Comparison of ENCODE assay signal across 8 cellular contexts in the genomic region with DNA sequence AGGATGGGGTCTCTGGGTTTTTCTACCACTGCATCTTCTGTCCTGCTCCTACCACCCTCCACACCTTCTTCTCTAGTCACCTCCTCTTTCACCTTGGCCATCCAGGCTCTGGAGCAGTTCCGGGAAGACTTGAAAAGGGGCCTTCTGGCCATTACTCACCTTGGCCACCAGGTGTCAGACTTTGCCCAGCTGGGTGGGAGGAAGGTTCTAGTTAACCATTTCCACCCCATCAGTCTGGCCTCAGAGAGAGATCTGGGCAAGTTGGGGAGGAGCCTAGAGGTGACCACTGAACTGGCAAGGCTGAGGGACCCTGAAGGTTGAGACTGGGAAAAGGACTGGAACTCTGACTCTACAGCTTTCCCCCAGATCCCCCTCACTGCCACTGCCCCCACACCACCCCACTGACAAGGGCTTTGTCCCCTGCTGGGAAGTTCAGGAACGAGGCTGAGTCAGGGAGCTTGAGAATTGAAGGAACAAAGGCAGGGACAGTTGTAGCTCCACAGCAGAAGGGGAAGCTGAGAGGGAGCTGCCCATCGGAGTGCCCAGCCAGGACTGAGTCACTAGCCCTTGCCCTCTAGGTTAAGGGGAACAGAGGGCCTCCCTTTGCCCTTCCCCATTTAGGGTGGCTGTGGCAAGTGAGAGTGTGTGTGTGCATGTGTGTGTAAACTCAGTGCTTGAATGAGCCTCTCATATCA. TPM values are rescaled to one million over a fixed set of nuclear protein-coding genes. Genes with fewer than 3 reads are reported as not detected.
DNase-seq lines count a peak whose midpoint lies in the region; ATAC-seq, FAIRE-seq and TF ChIP-seq lines count a peak whose summit lies in the region.

No MANE protein-coding gene starts in this region.

- H3K4me3 Mint-ChIP-seq in neural crest cell: peak overlapping the region; percentile 47

- peak overlapping the region; percentile 35 for H3K27ac Mint-ChIP-seq in neural crest cell (ENCODE audit: unreplicated experiment)

- H3K36me3 Mint-ChIP-seq in neural crest cell (ENCODE audit: low read depth): no peaks in the 10 kb centered on the region

- in situ Hi-C loops in IMR-90 (cut with MboI; ENCODE audit: low sequenced_read_pairs): no loop called here

- peaks cover 11 to 45% of the 10 kb centered on the region in 2 experiments; a peak in 3 of 4 replicates for H3K79me1 ChIP-seq in IMR-90 (ENCODE audit: low read depth in 1 of 2, low read length in 2 of 2)

- no peaks in the 10 kb centered on the region for H3K27me3 Mint-ChIP-seq in neural crest cell (ENCODE audit: low read depth)

- peaks cover 17% of the 10 kb centered on the region for H3K9me1 ChIP-seq in IMR-90 (ENCODE audit: insufficient read depth, low read length)

- CTCF ChIA-PET in IMR-90 (lab: Yijun Ruan, JAX): interaction anchor here (0.5 to 10.1 kb wide), 6 partner anchors 9 to 912 kb away, joined by 3 to 128 read pairs (median 7); no protein-coding TSS in a partner anchor

- H3K27ac ChIP-seq in IMR-90 (ENCODE audit: insufficient read depth, low read length): peak overlapping the region; percentile 87
- H3K27ac ChIP-seq in Peyer's patch: peak overlapping the region; percentile 98 to 100 (median 99)
- H3K27ac ChIP-seq in tibial artery: peak overlapping the region; percentile 96 to 97

- H3K9me3 ChIP-seq in IMR-90 (ENCODE audit: control insufficient read depth, insufficient read depth, low read length) (no peaks in the 10 kb centered on the region), Peyer's patch (no peaks in the 10 kb centered on the region), tibial artery (no peaks in the 10 kb centered on the region)

- peak overlapping the region; percentile 40 for H3K9ac ChIP-seq in IMR-90 (ENCODE audit: low read depth, low read length)

- H3K56ac ChIP-seq in IMR-90 (ENCODE audit: extremely low read depth, insufficient read depth, low read length): no peak overlapping the region

- POLR2A ChIA-PET in IMR-90 (lab: Charles Lee; ENCODE audit: unreplicated experiment): no interaction called here

- H3K27me3 ChIP-seq in IMR-90 (ENCODE audit: control insufficient read depth, insufficient read depth, low read length) (no peaks in the 10 kb centered on the region), Peyer's patch (no peaks in the 10 kb centered on the region), tibial artery (no peaks in the 10 kb centered on the region)

- peak overlapping the region; percentile 79 for H4K91ac ChIP-seq in IMR-90 (ENCODE audit: insufficient read depth, low read depth, low read length)

- DNase-seq in D721Med (ENCODE audit: insufficient read length, low spot score) (peak; percentile 87), IMR-90 (peak; percentile 80), Peyer's patch (peak; percentile 53 to 85 (median 73)), fibroblast of pulmonary artery (ENCODE audit: low read depth) (peak; percentile 85), neural crest cell (ENCODE audit: low read depth, low spot score) (peak; percentile 69), tibial artery (peak; percentile 58 to 79)
- peak; percentile 40 to 53 for DNase-seq in activated T-helper 1 cell treated with anti-CD3 and anti-CD28 coated beads, Interleukin-2, amount 50 U/mL, for 16 hours (ENCODE audit: low read depth in 1 of 2, low spot score in 1 of 2)

- H3K4me1 ChIP-seq in IMR-90 (ENCODE audit: control insufficient read depth, insufficient read depth, low read length) (peaks cover 37% of the 10 kb centered on the region), Peyer's patch (peaks cover 9 to 44% (median 41%) of the 10 kb centered on the region in 4 donors), tibial artery (peaks cover 8 to 53% (median 40%) of the 10 kb centered on the region in 4 donors)

- H3K4me1 Mint-ChIP-seq in neural crest cell: peaks cover 30% of the 10 kb centered on the region

- peak overlapping the region; percentile 80 for H2AK9ac ChIP-seq in IMR-90 (replicated peaks; ENCODE audit: low read depth, low read length, poor library complexity)

- H4K20me1 ChIP-seq in IMR-90 (ENCODE audit: insufficient read depth, low read length): peaks cover 3% of the 10 kb centered on the region; the same call in 1 of the 2 replicates

- FAIRE-seq in D721Med (lab: Jason Lieb, UNC): no peak

- H3K9me3 Mint-ChIP-seq in neural crest cell: no peaks in the 10 kb centered on the region

- ATAC-seq in IMR-90 (ENCODE audit: low read depth) (peak; percentile 16; the same call in 1 of the 2 replicates), HG02870 (IDR thresholded peaks at IDR 0.05; ENCODE audit: unreplicated experiment) (no peak)

- dilution Hi-C loops in IMR-90 (cut with HindIII; ENCODE audit: low sequenced_read_pairs, unreplicated experiment): no loop called here

- H2BK120ac ChIP-seq in IMR-90 (ENCODE audit: low read depth, low read length): peak overlapping the region; percentile 69

- peak overlapping the region; percentile 75 for H2AFZ ChIP-seq in IMR-90 (replicated peaks; ENCODE audit: low read length, poor library complexity)

- BruUV-seq in IMR-90 (replicated peaks; lab: Mats Ljungman, UMichigan): no TSS peak

- H2BK15ac ChIP-seq in IMR-90 (ENCODE audit: low read depth, low read length): peak overlapping the region; percentile 81; the same call in 1 of the 3 replicates

- H4K8ac ChIP-seq in IMR-90 (ENCODE audit: low read depth in 2 of 2, low read length in 2 of 2): peak overlapping the region; percentile 62 to 84

- 0 out of 2 replicates have a peak, but pooled peaks have one; percentile 57 for TF ChIP-seq POLR2A in IMR-90 (IDR thresholded peaks at IDR 0.05; ENCODE audit: low read depth, low read length)
- TF ChIP-seq POLR2A in Peyer's patch (IDR thresholded peaks at IDR 0.05): peak; percentile 53 to 89

- H3K18ac ChIP-seq in IMR-90 (ENCODE audit: low read depth, low read length): peak overlapping the region; percentile 72

- peak overlapping the region; percentile 84 for H3K4ac ChIP-seq in IMR-90 (ENCODE audit: low read depth, low read length)

- peak overlapping the region; percentile 83 for H3K14ac ChIP-seq in IMR-90 (replicated peaks; ENCODE audit: low read depth, low read length)

- peak overlapping the region; percentile 81 for H2BK20ac ChIP-seq in IMR-90 (ENCODE audit: low read depth, low read length)

- H3K36me3 ChIP-seq in IMR-90 (ENCODE audit: control insufficient read depth, insufficient read depth, low read length) (no peaks in the 10 kb centered on the region), Peyer's patch (no peaks in the 10 kb centered on the region), tibial artery (no peaks in the 10 kb centered on the region)

- H3K23ac ChIP-seq in IMR-90 (ENCODE audit: low read depth, low read length): peak overlapping the region; percentile 80

- WGBS in IMR-90 (ENCODE audit: extremely low coverage in 2 of 2, insufficient read length in 1 of 2), 2 experiments: no CpG with 5 or more reads among the region's 3 CpGs

- H3K4me2 ChIP-seq in IMR-90 (ENCODE audit: low read depth, low read length): 0 out of 2 replicates have a peak overlapping the region, but pooled peaks have one; percentile 9

- peak overlapping the region; percentile 74 for H2BK5ac ChIP-seq in IMR-90 (ENCODE audit: low read depth, low read length, poor library complexity, severe bottlenecking)

- H3K4me3 ChIP-seq in IMR-90 (ENCODE audit: insufficient read depth, low read depth, low read length) (no peak overlapping the region), Peyer's patch (peak overlapping the region in 2 of 4 donors; percentile 33 to 39), fibroblast of pulmonary artery (replicated peaks; ENCODE audit: low read depth, low read length) (no peak overlapping the region), tibial artery (no peak overlapping the region)

- intact Hi-C loops in IMR-90 (cut with micrococcal nuclease): loop anchor here (1.0 to 2.0 kb wide), 2 partner anchors 14 to 25 kb away; no protein-coding TSS in a partner anchor
- intact Hi-C loops in tibial artery (cut with DNase I; ENCODE audit: low total_unique reads): no loop called here

- peak overlapping the region; percentile 99 for H2AK5ac ChIP-seq in IMR-90 (ENCODE audit: low read depth, low read length)

- H4K5ac ChIP-seq in IMR-90 (ENCODE audit: low read depth, low read length): peak overlapping the region; percentile 27

- peak; percentile 93 for TF ChIP-seq RAD21 in IMR-90 (IDR thresholded peaks at IDR 0.05; ENCODE audit: low read length)

- peak; percentile 93 for TF ChIP-seq CTCF in D721Med (IDR thresholded peaks at IDR 0.05; ENCODE audit: insufficient read depth, missing control alignments)
- peak; percentile 97 for TF ChIP-seq CTCF in IMR-90 (conservative IDR thresholded peaks at IDR 0.05; ENCODE audit: low read depth, low read length)
- peak; percentile 95 to 98 (median 96) for TF ChIP-seq CTCF in Peyer's patch (IDR thresholded peaks at IDR 0.05)
- TF ChIP-seq CTCF in fibroblast of pulmonary artery (IDR thresholded peaks at IDR 0.05; ENCODE audit: low read length, missing control alignments): peak; percentile 99
- peak; percentile 94 for TF ChIP-seq CTCF in neural crest cell (conservative IDR thresholded peaks at IDR 0.05)
- peak; percentile 92 to 93 for TF ChIP-seq CTCF in tibial artery (IDR thresholded peaks at IDR 0.05)

RNA-seq across cellular contexts. Expression of gene POLD4, which starts 3.7 kb away (rescaled TPM):
- total RNA-seq in IMR-90 (2012; rRNA removed): 40.8 and 46.4 TPM in 2 replicates
- 133 and 152 TPM in 2 replicates for polyA plus RNA-seq in IMR-90 (2012; rRNA removed)
- polyA plus RNA-seq in IMR-90 (2012; cell fraction: cytosol; rRNA removed): 252 and 358 TPM in 2 replicates
- polyA plus RNA-seq in IMR-90 (2012; cell fraction: nucleus; rRNA removed; ENCODE audit: low replicate concordance): 170 and 292 TPM in 2 replicates
- total RNA-seq in Peyer's patch: 100 to 1,000 TPM in 3 of 4 donors, 10 to 100 TPM in 1; 74.3 to 329 (median 272) TPM
- total RNA-seq in neural crest cell: 3.7 and 7.1 TPM in 2 replicates

RNA-seq across cellular contexts. Expression of gene CLCF1, which starts 16.4 kb away (rescaled TPM):
- total RNA-seq in IMR-90 (2012; rRNA removed): 5.0 and 5.6 TPM in 2 replicates
- 27.8 and 34.4 TPM in 2 replicates for polyA plus RNA-seq in IMR-90 (2012; rRNA removed)
- 20.6 and 36.3 TPM in 2 replicates for polyA plus RNA-seq in IMR-90 (2012; cell fraction: cytosol; rRNA removed)
- polyA plus RNA-seq in IMR-90 (2012; cell fraction: nucleus; rRNA removed; ENCODE audit: low replicate concordance): 61.2 and 132 TPM in 2 replicates
- total RNA-seq in Peyer's patch: 10 to 100 TPM in 2 of 4 donors, 1 to 10 TPM in 2; 1.2 to 14.9 (median 7.5) TPM
- total RNA-seq in neural crest cell: 0.41 and 0.68 TPM in 2 replicates

RNA-seq across cellular contexts. Expression of gene RAD9A, which starts 34.8 kb away (rescaled TPM):
- total RNA-seq in IMR-90 (2012; rRNA removed): 1.9 and 2.0 TPM in 2 replicates
- 10.3 and 12.6 TPM in 2 replicates for polyA plus RNA-seq in IMR-90 (2012; rRNA removed)
- polyA plus RNA-seq in IMR-90 (2012; cell fraction: cytosol; rRNA removed): 8.4 and 12.7 TPM in 2 replicates
- 53.4 and 98.2 TPM in 2 replicates for polyA plus RNA-seq in IMR-90 (2012; cell fraction: nucleus; rRNA removed; ENCODE audit: low replicate concordance)
- total RNA-seq in Peyer's patch: 10 to 100 TPM; 37.0 to 73.4 (median 61.6) TPM
- 46.1 and 49.4 TPM in 2 replicates for total RNA-seq in neural crest cell

RNA-seq across cellular contexts. Expression of gene PPP1CA, which starts 44.6 kb away (rescaled TPM):
- 294 and 313 TPM in 2 replicates for total RNA-seq in IMR-90 (2012; rRNA removed)
- polyA plus RNA-seq in IMR-90 (2012; rRNA removed): 228 and 260 TPM in 2 replicates
- 268 and 304 TPM in 2 replicates for polyA plus RNA-seq in IMR-90 (2012; cell fraction: cytosol; rRNA removed)
- 122 and 203 TPM in 2 replicates for polyA plus RNA-seq in IMR-90 (2012; cell fraction: nucleus; rRNA removed; ENCODE audit: low replicate concordance)
- 100 to 1,000 TPM; 156 to 213 (median 177) TPM for total RNA-seq in Peyer's patch
- 222 and 223 TPM in 2 replicates for total RNA-seq in neural crest cell

RNA-seq across cellular contexts. Expression of gene TBC1D10C, which starts 46.9 kb away (rescaled TPM):
- under 0.01 and 0.18 TPM in 2 replicates for total RNA-seq in IMR-90 (2012; rRNA removed)
- 0.07 and 0.11 TPM in 2 replicates for polyA plus RNA-seq in IMR-90 (2012; rRNA removed)
- 0.09 and 0.12 TPM in 2 replicates for polyA plus RNA-seq in IMR-90 (2012; cell fraction: cytosol; rRNA removed)
- polyA plus RNA-seq in IMR-90 (2012; cell fraction: nucleus; rRNA removed; ENCODE audit: low replicate concordance): 0.44 and 0.94 TPM in 2 replicates
- total RNA-seq in Peyer's patch: 10 to 100 TPM in 2 of 4 donors, 1 to 10 TPM in 2; 5.6 to 53.6 (median 9.3) TPM
- total RNA-seq in neural crest cell: 0.66 and 1.8 TPM in 2 replicates

Comparison
In these comparisons a context has a peak if more than half of its experiments do, and no peak if none do; other contexts are left out.
1. RNA of gene RAD9A, which starts 34.8 kb away (total RNA-seq): 37.0 to 73.4 TPM in Peyer's patch and 46.1 to 49.4 TPM in neural crest cell; 1.9 to 2.0 TPM in IMR-90; every median in the first group is over 10 times any median in the second.
2. Peak in every context shown above with its lines, with median percentiles within 50 percentile points of each other: DNase-seq, CTCF ChIP-seq and H3K27ac ChIP-seq.